In the genomic region with DNA sequence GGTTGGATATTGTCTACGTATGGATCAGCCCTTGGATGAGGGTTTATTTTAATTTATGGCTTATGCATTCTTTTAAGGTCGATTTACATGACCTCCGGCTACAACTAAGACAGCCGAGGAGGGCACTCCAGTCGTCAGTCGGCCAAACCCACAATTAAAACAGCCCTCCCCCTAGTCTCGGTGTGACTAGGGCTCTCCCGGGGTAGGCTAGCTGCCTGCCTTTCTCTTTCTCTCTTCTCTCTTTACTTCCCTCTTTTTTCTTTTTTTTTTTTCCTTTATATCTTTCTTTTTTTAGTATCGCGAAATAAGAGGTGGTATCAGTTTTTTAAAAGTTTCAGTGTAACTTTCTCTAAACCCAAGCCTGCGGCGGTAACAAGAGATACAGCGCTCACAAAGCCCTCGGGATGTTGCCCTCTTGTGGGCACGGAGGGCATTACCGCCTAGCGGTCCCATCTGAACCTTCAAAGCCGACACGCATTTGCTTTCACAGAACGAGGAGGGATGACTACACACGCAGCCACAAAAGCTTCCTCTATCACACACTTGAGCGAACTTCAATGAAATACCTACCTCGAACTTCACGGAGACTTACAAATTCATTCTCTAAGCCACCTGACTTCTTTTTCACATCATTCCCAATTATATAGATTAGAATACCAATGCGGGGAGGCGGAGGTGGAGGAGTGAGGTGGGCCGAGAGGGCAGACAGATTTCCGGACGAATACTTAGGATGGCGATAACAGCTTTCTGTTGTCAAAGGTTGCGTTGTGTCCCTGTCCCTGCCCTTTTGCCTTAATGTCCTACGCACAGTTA, we compare ENCODE assay signal across 8 cellular contexts.
DNase-seq lines count a peak whose midpoint lies in the region; ATAC-seq and TF ChIP-seq lines count a peak whose summit lies in the region.

No MANE protein-coding gene starts in this region.

- H3K36me3 ChIP-seq in BJ (ENCODE audit: control insufficient read depth, insufficient read depth, low read length) (no peaks in the 10 kb centered on the region), duodenal mucosa (ENCODE audit: control insufficient read depth in 1 of 2, insufficient read depth in 2 of 2, low read length in 2 of 2) (no peaks in the 10 kb centered on the region)

- no peak for TF ChIP-seq POLR2A in lower leg skin (IDR thresholded peaks at IDR 0.05)

- WGBS in lower leg skin, 2 donors, result 1% methylated on average over 32 of the region's 32 CpGs

- H3K27ac ChIP-seq in duodenal mucosa (ENCODE audit: low read depth, low read length), result peak overlapping the region; percentile 78

- TF ChIP-seq CTCF in BJ (IDR thresholded peaks at IDR 0.05; ENCODE audit: insufficient read depth, low read depth, low read length) (peak; percentile 91), lower leg skin (IDR thresholded peaks at IDR 0.05) (peak in 2 of 3 donors; percentile 73 to 83)

- H3K9ac ChIP-seq in duodenal mucosa (ENCODE audit: low read depth in 1 of 2, low read length in 2 of 2), result peak overlapping the region; percentile 54 to 64

- H3K4me1 ChIP-seq in duodenal mucosa (ENCODE audit: control insufficient read depth in 1 of 2, insufficient read depth in 2 of 2, low read length in 2 of 2), result peaks cover 11 to 24% of the 10 kb centered on the region in 2 donors

- CTCF ChIA-PET in BJ (lab: Yijun Ruan, JAX), result interaction anchor here (0.6 to 1.2 kb wide), 9 partner anchors 225 to 1348 kb away, joined by 3 to 5 read pairs (median 3); no protein-coding TSS in a partner anchor

- peak overlapping the region; percentile 53 for H3K4me3 ChIP-seq in BJ (ENCODE audit: low read depth, low read length)
- H3K4me3 ChIP-seq in duodenal mucosa (ENCODE audit: low read depth in 1 of 2, low read length in 2 of 2), result peak overlapping the region; percentile 78 to 83
- peak overlapping the region; percentile 34 for H3K4me3 ChIP-seq in lower leg skin (ENCODE audit: low read depth, poor library complexity, severe bottlenecking)

- H3K27me3 ChIP-seq in BJ (ENCODE audit: control insufficient read depth, insufficient read depth, low read length), result peaks cover 28% of the 10 kb centered on the region
- peaks cover 35 to 54% of the 10 kb centered on the region in 2 donors for H3K27me3 ChIP-seq in duodenal mucosa (ENCODE audit: control insufficient read depth in 1 of 2, insufficient read depth in 2 of 2, low read length in 2 of 2)

- intact Hi-C loops in lower leg skin (cut with DNase I; ENCODE audit: low total_unique reads), result loop anchor here (5.0 kb wide), 1 partner anchor 1274 kb away; no protein-coding TSS in a partner anchor

- peak; percentile 57 for DNase-seq in BJ (ENCODE audit: low read depth)
- peak; percentile 80 for DNase-seq in NCI-H510A treated with DMSO at 0.1 percent for 48 hours (lab: John Stamatoyannopoulos, UW)
- peak; percentile 75 to 76 for DNase-seq in activated CD4-positive, alpha-beta T cell treated with anti-CD3 and anti-CD28 coated beads, Interleukin-2, amount 50 U/mL, for 4 hours
- DNase-seq in lower leg skin (ENCODE audit: low spot score in 2 of 2), result peak; percentile 92 to 98
- peak; percentile 78 to 80 for DNase-seq in stimulated activated CD4-positive, alpha-beta T cell treated with anti-CD3 and anti-CD28 coated beads, Interleukin-4, amount 100 ng/mL, for 4 hours

- POLR2A ChIA-PET in BJ (lab: Charles Lee), result no interaction called here

- ATAC-seq in GM19043 (IDR thresholded peaks at IDR 0.05; ENCODE audit: low read depth, unreplicated experiment) (peak; percentile 85), HG03378 (IDR thresholded peaks at IDR 0.05; ENCODE audit: unreplicated experiment) (peak; percentile 96)

- no peaks in the 10 kb centered on the region for H3K9me3 ChIP-seq in duodenal mucosa (ENCODE audit: control insufficient read depth in 1 of 2, low read length in 2 of 2)

Comparison
In these comparisons a context has a peak if more than half of its experiments do, and no peak if none do; other contexts are left out.
1. Peak in every context shown above with its lines: DNase-seq, ATAC-seq, H3K4me3 ChIP-seq and H3K27ac ChIP-seq.